Comparison of ENCODE assay signal across 8 cellular contexts in the genomic region with DNA sequence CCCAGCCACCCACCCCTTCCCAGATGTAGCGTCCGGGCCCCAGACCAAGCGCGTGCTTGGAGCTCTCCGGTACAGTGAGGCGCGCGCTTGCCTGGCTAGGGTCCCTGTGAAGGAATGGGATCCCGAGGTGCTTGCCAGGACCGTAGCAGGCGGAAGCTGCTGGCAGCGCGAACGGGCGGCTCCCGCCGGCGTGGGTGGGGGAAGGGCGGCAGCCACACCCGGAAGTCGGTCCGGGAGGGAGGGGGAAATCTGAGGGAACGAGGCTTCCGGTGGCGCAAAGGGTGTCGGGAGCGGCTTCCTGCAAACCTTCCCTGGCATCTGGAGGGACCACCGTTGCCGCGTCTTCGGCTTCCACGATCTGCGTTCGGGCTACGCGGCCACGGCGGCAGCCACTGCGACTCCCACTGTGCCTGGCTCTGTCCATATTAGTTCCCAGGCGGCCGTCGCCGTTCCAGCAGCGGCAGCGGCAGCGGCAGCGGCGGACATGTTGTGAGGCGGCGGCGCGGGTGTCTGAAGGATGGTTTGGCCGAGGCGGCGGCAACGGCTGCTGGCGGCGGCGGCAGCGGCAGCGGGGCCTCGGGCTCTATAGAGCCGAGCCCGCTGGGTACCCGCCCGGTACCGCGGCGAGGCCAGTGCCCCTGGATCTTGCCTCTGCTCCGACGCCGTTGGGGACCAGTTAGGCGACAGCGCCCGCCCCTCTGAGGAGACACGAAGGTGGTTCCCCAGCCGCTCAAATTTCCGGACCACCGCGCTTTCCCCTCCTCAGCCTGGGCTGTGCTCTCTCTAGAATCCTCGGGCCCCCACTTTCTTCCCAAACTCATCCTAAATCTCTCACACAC. TPM values are rescaled to one million over a fixed set of nuclear protein-coding genes. Genes with fewer than 3 reads are reported as not detected.
DNase-seq lines count a peak whose midpoint lies in the region; TF ChIP-seq lines count a peak whose summit lies in the region.

DR1 (plus strand) TSS at position 275 of the 839 bp plus-strand sequence. CDS start 739 bp downstream, outside the sequence.

- peak within 1 kb of the TSS; percentile 88 for H2AFZ ChIP-seq in SK-N-SH (ENCODE audit: low read depth)

- peaks cover 8% of the 10 kb centered on the region for H3F3A ChIP-seq in SK-N-SH (replicated peaks; ENCODE audit: insufficient read depth)

- H3K9me2 ChIP-seq in SK-N-SH: no peaks in the 10 kb centered on the region

- no peaks in the 10 kb centered on the region for H3K9me3 Mint-ChIP-seq in HFFc6

- no peaks in the 10 kb centered on the region for H3K36me3 ChIP-seq in GM06990 (ENCODE audit: control insufficient read depth, insufficient read depth, low read length)
- peaks cover 20 to 22% of the 10 kb centered on the region in 2 experiments for H3K36me3 ChIP-seq in SK-N-SH (replicated peaks in 1 of 2; ENCODE audit: control insufficient read depth in 1 of 2, insufficient read depth in 2 of 2, low read length in 1 of 2)

- peak within 1 kb of the TSS; percentile 95 for H3K27ac Mint-ChIP-seq in HFFc6

- no peaks in the 10 kb centered on the region for H3K27me3 ChIP-seq in GM06990 (replicated peaks; ENCODE audit: control insufficient read depth, insufficient read depth, low read length)
- H3K27me3 ChIP-seq in SK-N-SH (ENCODE audit: insufficient read depth): no peaks in the 10 kb centered on the region

- H3K4me3 Mint-ChIP-seq in HFFc6: peak within 1 kb of the TSS; percentile 96

- H3K27ac ChIP-seq in SK-N-SH (ENCODE audit: low read depth in 2 of 2, low read length in 1 of 2) (peak within 1 kb of the TSS; percentile 98 to 99), substantia nigra (ENCODE audit: low read depth, low read length, poor library complexity, severe bottlenecking) (peak within 1 kb of the TSS; percentile 95)

- H3K79me2 ChIP-seq in SK-N-SH (ENCODE audit: insufficient read depth): peaks cover 79% of the 10 kb centered on the region

- DNase-seq in GM06990 (ENCODE audit: extremely low read depth, insufficient read length) (peak; percentile 95), HFFc6 (peak; percentile 89), NB4 (ENCODE audit: low read depth) (peak; percentile 95), SK-N-SH (peak; percentile 98), germinal center (ENCODE audit: low spot score) (peak; percentile 93), non-pigmented ciliary epithelial cell (ENCODE audit: low read depth) (peak; percentile 70), substantia nigra (lab: John Stamatoyannopoulos, UW) (peak; percentile 56 to 95 (median 88))
- DNase-seq in activated naive CD4-positive, alpha-beta T cell treated with anti-CD3 and anti-CD28 coated beads, Interleukin-2, amount 50 U/mL, for 16 hours: peak; percentile 93

- H3K27me3 Mint-ChIP-seq in HFFc6 (ENCODE audit: insufficient read depth): no peaks in the 10 kb centered on the region; the same call in 1 of the 2 replicates

- peaks cover 25% of the 10 kb centered on the region for H3K4me1 Mint-ChIP-seq in HFFc6 (ENCODE audit: low read depth)

- 1% methylated on average over 26 of the region's 81 CpGs for WGBS in SK-N-SH (ENCODE audit: low lambda C conversion rate)

- H4K20me1 ChIP-seq in SK-N-SH (ENCODE audit: insufficient read depth): peaks cover 39% of the 10 kb centered on the region

- no peak for TF ChIP-seq RAD21 in SK-N-SH (IDR thresholded peaks at IDR 0.05; ENCODE audit: low read length)

- POLR2A ChIA-PET in SK-N-SH (lab: Yijun Ruan, JAX): interaction anchor here (0.6 to 1.6 kb wide), 6 partner anchors 11 to 533 kb away, joined by 3 to 11 read pairs (median 5); partner anchors contain the start of genes DNTTIP2 and MTF2

- CTCF ChIA-PET in SK-N-SH (lab: Yijun Ruan, JAX): interaction anchor here (0.7 to 3.2 kb wide), 5 partner anchors 10 to 562 kb away, joined by 3 to 17 read pairs (median 3); no protein-coding TSS in a partner anchor

- peaks cover 38% of the 10 kb centered on the region for H3K36me3 Mint-ChIP-seq in HFFc6 (ENCODE audit: low read depth)

- peak; percentile 91 for TF ChIP-seq POLR2A in NB4 (IDR thresholded peaks at IDR 0.05; ENCODE audit: extremely low read depth, insufficient read length)

- H3K4me1 ChIP-seq in SK-N-SH (ENCODE audit: control insufficient read depth in 1 of 2, insufficient read depth in 2 of 2, low read depth in 1 of 2, low read length in 1 of 2): peaks cover 4 to 7% of the 10 kb centered on the region in 2 experiments; a peak in 2 of 4 replicates

- TF ChIP-seq EP300 in SK-N-SH (IDR thresholded peaks at IDR 0.05; ENCODE audit: borderline replicate concordance in 1 of 2, low read depth in 1 of 2, low read length in 1 of 2): peak in 1 of 2 experiments; percentile 81; a peak in 1 of 4 replicates

- TF ChIP-seq CTCF in GM06990 (IDR thresholded peaks at IDR 0.05; ENCODE audit: insufficient read depth, low read length, poor library complexity, severe bottlenecking) (no peak), HFFc6 (IDR thresholded peaks at IDR 0.05) (no peak), NB4 (IDR thresholded peaks at IDR 0.05; ENCODE audit: low read depth, low read length) (no peak), SK-N-SH (IDR thresholded peaks at IDR 0.05) (no peak)

- peak within 1 kb of the TSS; percentile 83 for H3K4me2 ChIP-seq in SK-N-SH

- H3K9ac ChIP-seq in SK-N-SH: peak within 1 kb of the TSS; percentile 99

- H3K4me3 ChIP-seq in GM06990 (replicated peaks; ENCODE audit: low read depth, low read length): peak within 1 kb of the TSS; percentile 96
- peak within 1 kb of the TSS; percentile 83 for H3K4me3 ChIP-seq in NB4 (ENCODE audit: low read depth, low read length)
- peak within 1 kb of the TSS; percentile 91 to 96 for H3K4me3 ChIP-seq in SK-N-SH (ENCODE audit: low read depth in 2 of 2, low read length in 1 of 2)

- H3K9me3 ChIP-seq in SK-N-SH: no peaks in the 10 kb centered on the region

TF ChIP-seq in SK-N-SH, 30 proteins besides CTCF, POLR2A, EP300 and RAD21 (continues in another document):
- TF ChIP-seq CHD2 (IDR thresholded peaks at IDR 0.05; ENCODE audit: low read length, partially characterized antibody): peak; percentile 96
- TF ChIP-seq RCOR1 (IDR thresholded peaks at IDR 0.05; ENCODE audit: low read length): peak; percentile 81
- peak; percentile 71 for TF ChIP-seq FOXJ3 (CRISPR knock-in tag; IDR thresholded peaks at IDR 0.05)
- peak; percentile 92; the same call in 1 of the 2 replicates for TF ChIP-seq SIN3A (IDR thresholded peaks at IDR 0.05; ENCODE audit: borderline replicate concordance, low read depth, low read length)
- no peak for TF ChIP-seq GATA2 (CRISPR knock-in tag; IDR thresholded peaks at IDR 0.05)
- no peak for TF ChIP-seq MEF2A (IDR thresholded peaks at IDR 0.05; ENCODE audit: borderline replicate concordance, low read depth)
- TF ChIP-seq YY1 (IDR thresholded peaks at IDR 0.05; ENCODE audit: low read depth): peak; percentile 77
- TF ChIP-seq ZBTB33 (IDR thresholded peaks at IDR 0.05; ENCODE audit: borderline replicate concordance, low read depth): no peak
- peak; percentile 97 for TF ChIP-seq ELF1 (IDR thresholded peaks at IDR 0.05)
- no peak for TF ChIP-seq NRF1 (IDR thresholded peaks at IDR 0.05; ENCODE audit: low read depth, low read length)
- peak; percentile 58 for TF ChIP-seq PBX3 (IDR thresholded peaks at IDR 0.05)
- TF ChIP-seq, protein P1, sequence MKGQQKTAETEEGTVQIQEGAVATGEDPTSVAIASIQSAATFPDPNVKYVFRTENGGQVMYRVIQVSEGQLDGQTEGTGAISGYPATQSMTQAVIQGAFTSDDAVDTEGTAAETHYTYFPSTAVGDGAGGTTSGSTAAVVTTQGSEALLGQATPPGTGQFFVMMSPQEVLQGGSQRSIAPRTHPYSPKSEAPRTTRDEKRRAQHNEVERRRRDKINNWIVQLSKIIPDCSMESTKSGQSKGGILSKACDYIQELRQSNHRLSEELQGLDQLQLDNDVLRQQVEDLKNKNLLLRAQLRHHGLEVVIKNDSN (IDR thresholded peaks at IDR 0.05; ENCODE audit: borderline replicate concordance, low read depth): no peak

RNA-seq across cellular contexts. Expression of gene DR1, which starts in this region (rescaled TPM):
- 10 to 100 TPM; 76.8 to 90.8 (median 83.1) TPM for total RNA-seq in HFFc6 (2021; fragmentation: NEBNext Ultra II Directional; extraction: Animal tissue kit (Norgen Biotek cat#: 25700))
- 12.8 and 17.5 TPM in 2 replicates for polyA plus RNA-seq in SK-N-SH (2012; rRNA removed)
- polyA plus RNA-seq in SK-N-SH (2012; cell fraction: cytosol; rRNA removed): 21.4 and 23.5 TPM in 2 replicates
- polyA plus RNA-seq in SK-N-SH (2012; cell fraction: nucleus; rRNA removed): 4.1 and 8.2 TPM in 2 replicates

Comparison
In these comparisons a context has a peak if more than half of its experiments do, and no peak if none do; other contexts are left out.
1. Peak in every context shown above with its lines: DNase-seq, H3K4me3 ChIP-seq and H3K27ac ChIP-seq.